25 cellular contexts compared by ENCODE assay signal in the genomic region with DNA sequence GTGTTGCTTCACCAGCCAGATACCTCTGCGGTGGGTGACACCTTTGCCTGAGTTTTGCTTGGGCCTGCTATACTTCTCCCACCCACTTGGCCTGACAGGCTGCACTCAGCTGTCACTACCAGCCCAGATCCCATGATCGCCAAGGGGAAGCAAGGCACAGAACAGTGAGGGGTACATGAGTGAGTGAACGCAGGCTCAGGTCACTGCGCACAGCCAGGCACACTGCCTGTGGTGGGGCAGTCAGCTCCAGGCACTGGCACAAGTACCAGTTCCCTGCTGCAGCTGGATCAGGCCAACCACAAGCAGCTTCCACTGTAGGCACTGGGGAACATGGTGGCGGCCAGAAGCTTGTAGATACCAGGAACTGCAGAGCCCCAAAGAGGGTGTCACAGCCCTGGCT.
A peak's percentile ranks its signal among the peaks of the same experiment; 100 is the strongest.
DNase-seq lines count a peak whose midpoint lies in the region; ATAC-seq, FAIRE-seq and TF ChIP-seq lines count a peak whose summit lies in the region.
"Had no signal": no experiment of that assay in that cellular context is flagged by ENCODE, and none has a peak within 500 bp of the region (broad histone marks: within the 10 kb centered on the region; RNA-seq: fewer than 3 reads in every experiment).

No MANE protein-coding gene starts in this region.

- H3K9me3 Mint-ChIP-seq in endodermal cell = peaks cover 12% of the 10 kb centered on the region
- H3K9me3 Mint-ChIP-seq in activated CD8-positive, alpha-beta T cell treated with anti-CD3 and anti-CD28 coated beads, Interleukin-2, amount 10 ng/mL, durations not matched to agents 7 days and 5 days (ENCODE audit: insufficient read depth) = no peaks in the 10 kb centered on the region

- DNase-seq in bronchial epithelial cell (ENCODE audit: low read depth) (no peak), endodermal cell (no peak), neuronal stem cell (ENCODE audit: low spot score) (no peak), aorta (peak in 1 of 2 donors; percentile 30), colonic mucosa (no peak)
- DNase-seq in activated effector memory CD4-positive, alpha-beta T cell treated with Interleukin-2 at 50 U/mL for 16 hours = no peak
- DNase-seq in activated CD8-positive, alpha-beta T cell treated with anti-CD3 and anti-CD28 coated beads, Interleukin-2, amount 10 ng/mL, durations not matched to agents 7 days and 5 days = no peak
- DNase-seq: 8988T; ACHN; AML-193; BE2C; CD4-positive, alpha-beta T cell; CD8-positive, alpha-beta memory T cell; DMS 273 treated with DMSO at 0.1 percent for 48 hours; DMS79; EL; GDM1; GOT3; H7 had no signal

- no peak overlapping the region for H3K4me3 Mint-ChIP-seq in endodermal cell
- H3K4me3 Mint-ChIP-seq in activated CD8-positive, alpha-beta T cell treated with anti-CD3 and anti-CD28 coated beads, Interleukin-2, amount 10 ng/mL, durations not matched to agents 7 days and 5 days = no peak overlapping the region
- H3K4me3 Mint-ChIP-seq: CD14-positive monocyte; CD4-positive, alpha-beta T cell; CD8-positive, alpha-beta memory T cell had no signal

- no peaks in the 10 kb centered on the region for H3K4me1 Mint-ChIP-seq in endodermal cell
- H3K4me1 Mint-ChIP-seq in activated CD8-positive, alpha-beta T cell treated with anti-CD3 and anti-CD28 coated beads, Interleukin-2, amount 10 ng/mL, durations not matched to agents 7 days and 5 days (ENCODE audit: low read depth) = no peaks in the 10 kb centered on the region
- H3K4me1 Mint-ChIP-seq: CD14-positive monocyte; CD8-positive, alpha-beta memory T cell had no signal

- no peaks in the 10 kb centered on the region for H3K36me3 Mint-ChIP-seq in endodermal cell (ENCODE audit: low read depth)
- H3K36me3 Mint-ChIP-seq in activated CD8-positive, alpha-beta T cell treated with anti-CD3 and anti-CD28 coated beads, Interleukin-2, amount 10 ng/mL, durations not matched to agents 7 days and 5 days (ENCODE audit: low read depth) = no peaks in the 10 kb centered on the region
- H3K36me3 Mint-ChIP-seq: CD14-positive monocyte; CD8-positive, alpha-beta memory T cell had no signal

- no peak overlapping the region for H2BK15ac ChIP-seq in neuronal stem cell (ENCODE audit: low read length)

- CTCF ChIA-PET in activated CD8-positive, alpha-beta T cell treated with anti-CD3 and anti-CD28 coated beads, Interleukin-2, amount 10 ng/mL, durations not matched to agents 7 days and 5 days (lab: Charles Lee) = no interaction called here

- H2BK5ac ChIP-seq in neuronal stem cell (ENCODE audit: low read length) = no peak overlapping the region

- H3K4me3 ChIP-seq in bronchial epithelial cell (ENCODE audit: low read depth, low read length) (no peak overlapping the region), endodermal cell (ENCODE audit: low read length) (peak overlapping the region; percentile 38), neuronal stem cell (ENCODE audit: low read length in 2 of 2) (peak overlapping the region in 1 of 2 donors; percentile 13), aorta (ENCODE audit: low read length in 2 of 2) (no peak overlapping the region), colonic mucosa (no peak overlapping the region)
- H3K4me3 ChIP-seq: A549; BLaER1 treated with 17β-estradiol and CSF1 and Interleukin-3, amounts not matched to agents 10 nM and 100 nM; GM12878 had no signal

- POLR2A ChIA-PET in activated CD8-positive, alpha-beta T cell treated with anti-CD3 and anti-CD28 coated beads, Interleukin-2, amount 10 ng/mL, durations not matched to agents 7 days and 5 days (lab: Charles Lee) = no interaction called here

- H3K27me3 ChIP-seq in bronchial epithelial cell (ENCODE audit: control insufficient read depth, insufficient read depth, low read length) (no peaks in the 10 kb centered on the region), endodermal cell (ENCODE audit: control insufficient read depth, insufficient read depth, low read length, poor library complexity, severe bottlenecking) (no peaks in the 10 kb centered on the region), neuronal stem cell (ENCODE audit: control insufficient read depth in 3 of 3, insufficient read depth in 3 of 3, low read depth in 1 of 3, low read length in 3 of 3) (peaks cover 0 to 2% (median 0%) of the 10 kb centered on the region in 3 experiments), aorta (ENCODE audit: control insufficient read depth in 1 of 2, insufficient read depth in 2 of 2, low read length in 1 of 2) (no peaks in the 10 kb centered on the region), colonic mucosa (no peaks in the 10 kb centered on the region)
- H3K27me3 ChIP-seq: BE2C; BLaER1 treated with 17β-estradiol and CSF1 and Interleukin-3, amounts not matched to agents 10 nM and 100 nM had no signal

- H3K27ac Mint-ChIP-seq in endodermal cell = no peak overlapping the region
- H3K27ac Mint-ChIP-seq in activated CD8-positive, alpha-beta T cell treated with anti-CD3 and anti-CD28 coated beads, Interleukin-2, amount 10 ng/mL, durations not matched to agents 7 days and 5 days = no peak overlapping the region
- H3K27ac Mint-ChIP-seq: CD4-positive, alpha-beta T cell; CD8-positive, alpha-beta memory T cell had no signal

- peak overlapping the region; percentile 75 for H3K23ac ChIP-seq in neuronal stem cell (ENCODE audit: low read depth, low read length, poor library complexity)

- H3K79me1 ChIP-seq in neuronal stem cell (ENCODE audit: low read depth, low read length) = no peaks in the 10 kb centered on the region

- H3K18ac ChIP-seq in neuronal stem cell (ENCODE audit: low read length) = peak overlapping the region; percentile 77

- H3K36me3 ChIP-seq in bronchial epithelial cell (ENCODE audit: control insufficient read depth, insufficient read depth, low read length) = no peaks in the 10 kb centered on the region
- H3K36me3 ChIP-seq in endodermal cell (ENCODE audit: control insufficient read depth, insufficient read depth, low read length) = no peaks in the 10 kb centered on the region
- peaks cover 0 to 2% of the 10 kb centered on the region in 2 donors for H3K36me3 ChIP-seq in neuronal stem cell (replicated peaks in 1 of 2; ENCODE audit: control insufficient read depth in 2 of 2, insufficient read depth in 2 of 2, low read length in 2 of 2)
- H3K36me3 ChIP-seq in aorta (ENCODE audit: control insufficient read depth in 1 of 2, insufficient read depth in 2 of 2, low read length in 1 of 2) = no peaks in the 10 kb centered on the region
- no peaks in the 10 kb centered on the region for H3K36me3 ChIP-seq in colonic mucosa
- H3K36me3 ChIP-seq: BE2C; BLaER1 treated with 17β-estradiol and CSF1 and Interleukin-3, amounts not matched to agents 10 nM and 100 nM had no signal

- 93 to 94% methylated on average over 3 to 5 of the region's 5 CpGs for WGBS in endodermal cell (ENCODE audit: insufficient coverage in 1 of 2, insufficient read length in 1 of 2), 2 experiments
- no CpG with 5 or more reads among the region's 5 CpGs for WGBS in neuronal stem cell (ENCODE audit: extremely low coverage in 2 of 2, insufficient read length in 2 of 2, insufficient replicate concordance in 1 of 2), 2 donors
- WGBS in aorta, 2 donors = 90 to 92% methylated on average over 5 of the region's 5 CpGs

- H3K4me1 ChIP-seq in endodermal cell (ENCODE audit: control insufficient read depth, insufficient read depth, low read length) (no peaks in the 10 kb centered on the region), neuronal stem cell (ENCODE audit: control insufficient read depth in 2 of 2, insufficient read depth in 1 of 2, low read depth in 1 of 2, low read length in 2 of 2) (no peaks in the 10 kb centered on the region), aorta (ENCODE audit: control insufficient read depth in 1 of 2, insufficient read depth in 2 of 2, low read length in 2 of 2) (no peaks in the 10 kb centered on the region), colonic mucosa (no peaks in the 10 kb centered on the region)
- H3K4me1 ChIP-seq: A549; BE2C; BLaER1 treated with 17β-estradiol and CSF1 and Interleukin-3, amounts not matched to agents 10 nM and 100 nM had no signal

- no peak overlapping the region for H2AFZ ChIP-seq in neuronal stem cell (ENCODE audit: low read length)

- ATAC-seq in aorta (ENCODE audit: low FRiP score) = peak; percentile 38
- ATAC-seq in activated CD8-positive, alpha-beta T cell treated with anti-CD3 and anti-CD28 coated beads, Interleukin-2, amount 10 ng/mL, durations not matched to agents 7 days and 5 days = no peak
- ATAC-seq: A549, GM12878, HCT116 had no signal

- H3K27ac ChIP-seq in endodermal cell (ENCODE audit: low read depth, low read length) = no peak overlapping the region
- no peak overlapping the region for H3K27ac ChIP-seq in neuronal stem cell (replicated peaks; ENCODE audit: low read length)
- H3K27ac ChIP-seq in aorta (ENCODE audit: low read depth in 1 of 2, low read length in 2 of 2) = no peak overlapping the region
- H3K27ac ChIP-seq in colonic mucosa = no peak overlapping the region
- H3K27ac ChIP-seq: A549; BLaER1 treated with 17β-estradiol and CSF1 and Interleukin-3, amounts not matched to agents 10 nM and 100 nM had no signal

- no peak overlapping the region for H3K4me2 ChIP-seq in neuronal stem cell (ENCODE audit: insufficient read depth, low read length, poor library complexity, severe bottlenecking)
- H3K4me2 ChIP-seq: A549; BLaER1 treated with 17β-estradiol and CSF1 and Interleukin-3, amounts not matched to agents 10 nM and 100 nM had no signal

- no peak overlapping the region for H3K4ac ChIP-seq in neuronal stem cell (ENCODE audit: low read length)

- H4K8ac ChIP-seq in neuronal stem cell (ENCODE audit: low read depth, low read length) = no peak overlapping the region

- H3K27me3 Mint-ChIP-seq in endodermal cell (ENCODE audit: insufficient read depth) = no peaks in the 10 kb centered on the region
- no peaks in the 10 kb centered on the region for H3K27me3 Mint-ChIP-seq in activated CD8-positive, alpha-beta T cell treated with anti-CD3 and anti-CD28 coated beads, Interleukin-2, amount 10 ng/mL, durations not matched to agents 7 days and 5 days (ENCODE audit: low read depth)
- H3K27me3 Mint-ChIP-seq: CD4-positive, alpha-beta T cell; CD8-positive, alpha-beta memory T cell had no signal

- no peak overlapping the region for H2BK120ac ChIP-seq in neuronal stem cell (ENCODE audit: low read depth, low read length)

- peak overlapping the region; percentile 8 for H4K91ac ChIP-seq in neuronal stem cell (ENCODE audit: low read depth, low read length, poor library complexity)

- peaks cover 24% of the 10 kb centered on the region for H3K9me3 ChIP-seq in endodermal cell (ENCODE audit: control insufficient read depth, low read length)
- peaks cover 5 to 16% of the 10 kb centered on the region in 2 donors for H3K9me3 ChIP-seq in neuronal stem cell (replicated peaks in 1 of 2; ENCODE audit: control insufficient read depth in 2 of 2, insufficient read depth in 1 of 2, low read depth in 1 of 2, low read length in 2 of 2)
- peaks cover 9% of the 10 kb centered on the region for H3K9me3 ChIP-seq in aorta (ENCODE audit: control insufficient read depth, low read length)
- H3K9me3 ChIP-seq in colonic mucosa = no peaks in the 10 kb centered on the region
- H3K9me3 ChIP-seq: A549, BE2C had no signal

- H2BK12ac ChIP-seq in neuronal stem cell (ENCODE audit: low read length) = peak overlapping the region; percentile 84

- H2AK5ac ChIP-seq in neuronal stem cell (ENCODE audit: low read depth, low read length) = no peak overlapping the region

- no peak overlapping the region for H3K14ac ChIP-seq in neuronal stem cell (ENCODE audit: low read length)

- peak; percentile 36 for FAIRE-seq in bronchial epithelial cell (lab: Jason Lieb, UNC)
- FAIRE-seq: A549, D721Med, GM12878 had no signal

- no peak for TF ChIP-seq CTCF in bronchial epithelial cell (IDR thresholded peaks at IDR 0.05; ENCODE audit: insufficient read depth, low read length, severe bottlenecking)
- no peak for TF ChIP-seq CTCF in endodermal cell (conservative IDR thresholded peaks at IDR 0.05)
- TF ChIP-seq CTCF in colonic mucosa (IDR thresholded peaks at IDR 0.05) = no peak

- intact Hi-C loops in aorta (cut with DNase I) = no loop called here
- intact Hi-C loops in colonic mucosa (cut with DNase I) = no loop called here

- H3K9ac ChIP-seq in endodermal cell (ENCODE audit: extremely low read depth, low read length, poor library complexity, severe bottlenecking) (no peak overlapping the region), neuronal stem cell (ENCODE audit: low read depth, low read length, poor library complexity) (no peak overlapping the region), colonic mucosa (ENCODE audit: low read depth in 2 of 2, low read length in 2 of 2) (no peak overlapping the region)
- H3K9ac ChIP-seq: BLaER1 treated with 17β-estradiol and CSF1 and Interleukin-3, amounts not matched to agents 10 nM and 100 nM had no signal
